ENCODE assay signal across 21 cellular contexts in genomic region chr13:47112900-47113299, GRCh38.
"Had no signal": no experiment of that assay in that cellular context is flagged by ENCODE, and none has a peak within 500 bp of the region (broad histone marks: within the 10 kb centered on the region; RNA-seq: fewer than 3 reads in every experiment).

No MANE protein-coding gene starts in this region.

- H3K27ac Mint-ChIP-seq: activated CD4-positive, alpha-beta memory T cell treated with anti-CD3 and anti-CD28 coated beads for 36 hours; activated naive CD4-positive, alpha-beta T cell treated with anti-CD3 and anti-CD28 coated beads, Interleukin-2, amount 10 ng/mL, durations not matched to agents 7 days and 5 days; activated T-cell treated with anti-CD3 and anti-CD28 coated beads, Interleukin-2, amount 50 U/mL, for 72 hours; dendritic cell treated with granulocyte-macrophage colony-stimulating factor and Interleukin-4, amounts not matched to agents 40 ng/mL and 50 ng/mL, for 4 days; naive thymus-derived CD8-positive, alpha-beta T cell had no signal

- H3K36me3 Mint-ChIP-seq: activated CD4-positive, alpha-beta memory T cell treated with anti-CD3 and anti-CD28 coated beads for 36 hours; activated naive CD4-positive, alpha-beta T cell treated with anti-CD3 and anti-CD28 coated beads, Interleukin-2, amount 10 ng/mL, durations not matched to agents 7 days and 5 days; mesothelial cell of epicardium; naive thymus-derived CD8-positive, alpha-beta T cell had no signal

- H3K27me3 Mint-ChIP-seq: activated CD4-positive, alpha-beta memory T cell treated with anti-CD3 and anti-CD28 coated beads for 36 hours; activated naive CD4-positive, alpha-beta T cell treated with anti-CD3 and anti-CD28 coated beads, Interleukin-2, amount 10 ng/mL, durations not matched to agents 7 days and 5 days; dendritic cell treated with granulocyte-macrophage colony-stimulating factor and Interleukin-4, amounts not matched to agents 40 ng/mL and 50 ng/mL, for 4 days had no signal

- H3K4me3 Mint-ChIP-seq: activated CD4-positive, alpha-beta memory T cell treated with anti-CD3 and anti-CD28 coated beads for 36 hours; activated naive CD4-positive, alpha-beta T cell treated with anti-CD3 and anti-CD28 coated beads, Interleukin-2, amount 10 ng/mL, durations not matched to agents 7 days and 5 days; activated T-cell treated with anti-CD3 and anti-CD28 coated beads, Interleukin-2, amount 50 U/mL, for 72 hours; dendritic cell treated with granulocyte-macrophage colony-stimulating factor and Interleukin-4, amounts not matched to agents 40 ng/mL and 50 ng/mL, for 4 days; mesothelial cell of epicardium; naive thymus-derived CD8-positive, alpha-beta T cell had no signal

- FAIRE-seq: endothelial cell of umbilical vein, islet of Langerhans had no signal

- DNase-seq: activated CD4-positive, alpha-beta memory T cell treated with anti-CD3 and anti-CD28 coated beads for 36 hours; activated CD4-positive, alpha-beta T cell treated with anti-CD3 and anti-CD28 coated beads for 48 hours; activated effector memory CD4-positive, alpha-beta T cell treated with Interleukin-2 at 50 U/mL for 16 hours; activated naive CD4-positive, alpha-beta T cell treated with anti-CD3 and anti-CD28 coated beads, Interleukin-2, amount 10 ng/mL, durations not matched to agents 7 days and 5 days; activated T-cell treated with anti-CD3 and anti-CD28 coated beads, Interleukin-2, amount 50 U/mL, for 72 hours; body of pancreas; effector memory CD4-positive, alpha-beta T cell; gastrocnemius medialis; hippocampal formation; left ventricle myocardium superior; naive thymus-derived CD8-positive, alpha-beta T cell; ovary; stimulated activated CD4-positive, alpha-beta T cell treated with anti-CD3 and anti-CD28 coated beads, Interleukin-4, amount 100 ng/mL, for 24 hours; stimulated activated naive CD8-positive, alpha-beta T cell treated with anti-CD3 and anti-CD28 coated beads, Interleukin-15, Interleukin-2, amounts not matched to agents 100 U/mL and 50 U/mL, for 24 hours; T-helper 9 cell; upper lobe of left lung had no signal

- H3K4me1 ChIP-seq: body of pancreas, gastrocnemius medialis, prostate gland, upper lobe of left lung had no signal

- H3K27me3 ChIP-seq: body of pancreas, gastrocnemius medialis, ovary, upper lobe of left lung had no signal

- ATAC-seq: activated T-cell treated with anti-CD3 and anti-CD28 coated beads, Interleukin-2, amount 50 U/mL, for 72 hours; body of pancreas; gastrocnemius medialis; left ventricle myocardium superior; naive thymus-derived CD8-positive, alpha-beta T cell; stimulated activated naive CD8-positive, alpha-beta T cell treated with anti-CD3 and anti-CD28 coated beads, Interleukin-15, Interleukin-2, amounts not matched to agents 100 U/mL and 50 U/mL, for 24 hours had no signal

- H3K27ac ChIP-seq: body of pancreas, gastrocnemius medialis, ovary, prostate gland, upper lobe of left lung had no signal

- H3K36me3 ChIP-seq: gastrocnemius medialis, ovary, prostate gland, upper lobe of left lung had no signal

- H3K9me3 Mint-ChIP-seq: activated CD4-positive, alpha-beta memory T cell treated with anti-CD3 and anti-CD28 coated beads for 36 hours; activated naive CD4-positive, alpha-beta T cell treated with anti-CD3 and anti-CD28 coated beads, Interleukin-2, amount 10 ng/mL, durations not matched to agents 7 days and 5 days; dendritic cell treated with granulocyte-macrophage colony-stimulating factor and Interleukin-4, amounts not matched to agents 40 ng/mL and 50 ng/mL, for 4 days; mesothelial cell of epicardium; naive thymus-derived CD8-positive, alpha-beta T cell had no signal

- H3K4me3 ChIP-seq: body of pancreas, gastrocnemius medialis, ovary, prostate gland, upper lobe of left lung had no signal

- H3K9me3 ChIP-seq: body of pancreas, gastrocnemius medialis, ovary, prostate gland, upper lobe of left lung had no signal
